ENCODE assay signal across 10 cellular contexts in the genomic region with DNA sequence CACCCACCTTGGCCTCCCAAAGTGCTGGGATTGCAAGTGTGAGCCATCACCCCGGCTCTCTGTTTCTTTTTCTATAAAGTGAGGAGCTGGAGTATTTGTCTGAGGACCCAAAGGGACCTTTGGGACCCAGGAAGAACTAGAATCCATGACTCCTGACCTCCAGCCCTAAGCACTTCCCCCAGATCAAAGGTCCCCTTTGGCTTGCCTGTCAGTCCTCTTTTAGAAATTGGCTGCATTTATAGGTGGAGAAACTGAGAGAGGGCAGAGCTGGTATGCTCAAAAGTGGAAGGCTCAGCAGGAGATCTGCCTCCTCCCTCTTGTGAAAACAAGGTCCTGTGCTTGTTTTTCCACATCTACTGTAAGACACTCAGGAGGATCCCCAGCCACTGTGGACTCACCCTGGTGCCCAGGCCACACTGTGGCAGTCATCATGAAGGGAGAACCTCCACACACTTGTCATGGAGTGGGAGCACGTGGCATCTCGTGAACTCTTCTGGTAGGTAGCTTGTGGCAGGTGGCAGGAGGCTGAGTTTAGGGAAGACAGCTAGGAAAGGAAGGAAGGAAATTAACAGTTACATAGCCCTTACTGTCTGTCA. TPM values are rescaled to one million over a fixed set of nuclear protein-coding genes. Genes with fewer than 3 reads are reported as not detected.
DNase-seq lines count a peak whose midpoint lies in the region; ATAC-seq and TF ChIP-seq lines count a peak whose summit lies in the region.
"Had no signal": no experiment of that assay in that cellular context is flagged by ENCODE, and none has a peak within 500 bp of the region (broad histone marks: within the 10 kb centered on the region; RNA-seq: fewer than 3 reads in every experiment).

No MANE protein-coding gene starts in this region.

- POLR2A ChIA-PET in GM10248 (lab: Yijun Ruan, JAX): no interaction called here

- H3K27me3 Mint-ChIP-seq in neural crest cell (ENCODE audit: low read depth) (peaks cover 28% of the 10 kb centered on the region), type B pancreatic cell (no peaks in the 10 kb centered on the region)

- ATAC-seq in left lobe of liver: peak; percentile 71
- ATAC-seq in HG03045 (IDR thresholded peaks at IDR 0.05; ENCODE audit: unreplicated experiment): no peak

- H3K27ac Mint-ChIP-seq in neural crest cell (ENCODE audit: unreplicated experiment) (peak overlapping the region; percentile 86), type B pancreatic cell (no peak overlapping the region)

- TF ChIP-seq CTCF in neural crest cell (conservative IDR thresholded peaks at IDR 0.05) (no peak), type B pancreatic cell (conservative IDR thresholded peaks at IDR 0.05) (no peak), GM10248 (IDR thresholded peaks at IDR 0.05; ENCODE audit: control extremely low read depth, extremely low read depth, low read depth, missing control alignments) (no peak)

- CTCF ChIA-PET in GM10248 (lab: Yijun Ruan, JAX): interaction anchor here (1.3 to 2.6 kb wide), 3 partner anchors 11 to 36 kb away, joined by 5 to 6 read pairs (median 5); no protein-coding TSS in a partner anchor

- H3K9me3 Mint-ChIP-seq in neural crest cell: no peaks in the 10 kb centered on the region
- peaks cover 3% of the 10 kb centered on the region for H3K9me3 Mint-ChIP-seq in type B pancreatic cell

- in situ Hi-C loops in KBM-7 (cut with MboI; ENCODE audit: low pct_unique_long_range_greater_than_20kb, low sequenced_read_pairs): no loop called here

- DNase-seq in KBM-7 (peak; percentile 16), left lobe of liver (ENCODE audit: low spot score) (no peak), neural crest cell (ENCODE audit: low read depth, low spot score) (no peak), type B pancreatic cell (ENCODE audit: extremely low spot score, unreplicated experiment) (peak; percentile 56), KG1 (lab: John Stamatoyannopoulos, UW) (no peak), GM10248 (ENCODE audit: extremely low spot score) (no peak)
- DNase-seq: 8988T, AML-193, DMS53 had no signal

- no peak overlapping the region for H3K4me3 Mint-ChIP-seq in neural crest cell
- H3K4me3 Mint-ChIP-seq in type B pancreatic cell: no peak overlapping the region

- H3K4me1 Mint-ChIP-seq in neural crest cell (no peaks in the 10 kb centered on the region), type B pancreatic cell (ENCODE audit: unreplicated experiment) (no peaks in the 10 kb centered on the region)

- H3K36me3 Mint-ChIP-seq in neural crest cell (ENCODE audit: low read depth) (peaks cover 2% of the 10 kb centered on the region), type B pancreatic cell (peaks cover 3% of the 10 kb centered on the region)

RNA-seq across cellular contexts. Expression of a gene that starts 12.4 kb away (rescaled TPM):
- total RNA-seq in left lobe of liver: 25.8 TPM
- total RNA-seq in neural crest cell: 15.6 and 18.2 TPM in 2 replicates
- total RNA-seq in type B pancreatic cell (ENCODE audit: low replicate concordance): 64.7 and 177 TPM in 2 replicates

RNA-seq across cellular contexts. Expression of a gene that starts 50.9 kb away (rescaled TPM):
- total RNA-seq in left lobe of liver: 272 TPM
- total RNA-seq in neural crest cell: 1,131 and 1,196 TPM in 2 replicates
- total RNA-seq in type B pancreatic cell (ENCODE audit: low replicate concordance): 1,333 and 1,435 TPM in 2 replicates

Comparison
In these comparisons a context has a peak if more than half of its experiments do, and no peak if none do; other contexts are left out.
1. DNase-seq: peak in KBM-7 (single experiment) and type B pancreatic cell (single experiment); none in left lobe of liver (single experiment), neural crest cell (single experiment), KG1 (single experiment) and GM10248 (single experiment).